In the genomic region with DNA sequence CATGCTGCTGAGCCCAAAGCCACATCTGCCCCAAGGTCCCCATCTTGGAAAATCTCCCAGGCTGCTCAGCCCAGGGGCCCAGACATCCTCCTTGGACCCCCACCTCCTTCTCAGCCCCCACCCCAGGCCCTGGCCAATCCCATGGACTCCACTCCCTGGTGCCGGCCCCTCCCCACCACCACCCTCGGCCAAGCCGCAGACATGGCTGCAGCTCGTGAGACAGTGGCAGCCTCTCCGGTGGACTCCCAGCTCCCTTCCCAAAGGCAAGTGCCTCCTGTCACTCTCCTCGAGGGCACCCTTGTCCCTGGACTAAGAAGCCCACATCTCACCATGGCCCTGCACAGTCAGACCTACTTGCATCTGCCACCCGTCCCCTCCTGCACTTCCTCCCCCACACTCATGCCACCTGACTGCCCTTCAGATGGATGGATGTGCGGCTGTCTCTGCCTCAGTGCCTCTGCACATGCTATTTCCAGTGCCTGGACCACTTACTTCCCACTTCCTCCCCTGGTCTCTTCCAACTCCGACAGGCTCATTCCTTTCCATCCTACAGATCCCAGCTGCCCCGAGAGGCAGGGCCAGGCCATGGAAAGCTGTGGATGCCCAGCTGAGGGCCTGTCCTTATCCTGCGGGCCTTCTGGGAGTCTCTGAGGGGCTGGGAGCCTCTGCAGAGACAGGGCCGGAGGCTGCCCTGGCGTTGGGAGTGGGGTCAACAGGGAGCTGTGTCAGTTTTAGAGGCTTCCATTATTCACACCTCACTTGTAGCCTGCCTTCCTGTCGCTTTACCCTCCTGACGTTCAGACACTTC, we compare ENCODE assay signal across 1 cellular context.
TF ChIP-seq lines count a peak whose summit lies in the region.

No MANE protein-coding gene starts in this region.

TF ChIP-seq in H1, 55 proteins besides CTCF, POLR2A, EP300 and RAD21:
- TF ChIP-seq SAP30 (IDR thresholded peaks at IDR 0.05; ENCODE audit: insufficient read depth, insufficient replicate concordance, low read length) (no peak), BACH1 (IDR thresholded peaks at IDR 0.05; ENCODE audit: low read length) (no peak), CTBP2 (IDR thresholded peaks at IDR 0.05; ENCODE audit: borderline replicate concordance, insufficient read depth, insufficient read length, low read length) (no peak)
- TF ChIP-seq, protein P1, sequence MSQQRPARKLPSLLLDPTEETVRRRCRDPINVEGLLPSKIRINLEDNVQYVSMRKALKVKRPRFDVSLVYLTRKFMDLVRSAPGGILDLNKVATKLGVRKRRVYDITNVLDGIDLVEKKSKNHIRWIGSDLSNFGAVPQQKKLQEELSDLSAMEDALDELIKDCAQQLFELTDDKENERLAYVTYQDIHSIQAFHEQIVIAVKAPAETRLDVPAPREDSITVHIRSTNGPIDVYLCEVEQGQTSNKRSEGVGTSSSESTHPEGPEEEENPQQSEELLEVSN (IDR thresholded peaks at IDR 0.05), result no peak
